20 cellular contexts compared by ENCODE assay signal in genomic region chr12:14782756-14783155, GRCh38. TPM values are rescaled to one million over a fixed set of nuclear protein-coding genes. Genes with fewer than 3 reads are reported as not detected.
"Had no signal": no experiment of that assay in that cellular context is flagged by ENCODE, and none has a peak within 500 bp of the region (broad histone marks: within the 10 kb centered on the region; RNA-seq: fewer than 3 reads in every experiment).

No MANE protein-coding gene starts in this region.

- H3K9me3 ChIP-seq: left ventricle myocardium inferior, testis had no signal

- H3K27me3 Mint-ChIP-seq: activated CD4-positive, alpha-beta memory T cell treated with anti-CD3 and anti-CD28 coated beads for 36 hours; activated naive CD8-positive, alpha-beta T cell; central memory CD8-positive, alpha-beta T cell; stimulated activated naive CD8-positive, alpha-beta T cell treated with anti-CD3 and anti-CD28 coated beads, Interleukin-15, amount 100 ng/mL, for 72 hours had no signal

- FAIRE-seq: kidney, urothelium cell line had no signal

- H3K27me3 ChIP-seq: testis had no signal

- H3K4me3 ChIP-seq: left ventricle myocardium inferior, testis had no signal

- H3K27ac Mint-ChIP-seq: activated CD4-positive, alpha-beta memory T cell treated with anti-CD3 and anti-CD28 coated beads for 36 hours; activated naive CD8-positive, alpha-beta T cell; stimulated activated naive CD8-positive, alpha-beta T cell treated with anti-CD3 and anti-CD28 coated beads, Interleukin-15, amount 100 ng/mL, for 72 hours had no signal

- DNase-seq: activated CD4-positive, alpha-beta memory T cell treated with anti-CD3 and anti-CD28 coated beads for 36 hours; activated CD4-positive, alpha-beta T cell treated with anti-CD3 and anti-CD28 coated beads for 1 hour; activated effector memory CD4-positive, alpha-beta T cell treated with anti-CD3 and anti-CD28 coated beads, Interleukin-2, amount 50 U/mL, for 16 hours; activated T-cell treated with anti-CD3 and anti-CD28 coated beads, Interleukin-2, amount 50 U/mL, for 4 hours; amygdala; cortex of kidney; effector CD8-positive, alpha-beta T cell; kidney; left ventricle myocardium inferior; mesendoderm; retina; stimulated activated CD4-positive, alpha-beta T cell treated with anti-CD3 and anti-CD28 coated beads, Interleukin-15, amount 100 ng/mL, for 24 hours; stimulated activated CD4-positive, alpha-beta T cell treated with anti-CD3 and anti-CD28 coated beads, Interleukin-4, amount 100 ng/mL, for 24 hours; stimulated activated naive CD8-positive, alpha-beta T cell treated with anti-CD3 and anti-CD28 coated beads, Interleukin-15, amount 100 ng/mL, for 72 hours; testis had no signal

- H3K27ac ChIP-seq: left ventricle myocardium inferior, parathyroid adenoma, testis had no signal

- H3K4me1 Mint-ChIP-seq: brain had no signal

- H3K4me1 ChIP-seq: parathyroid adenoma, testis had no signal

- H3K4me3 Mint-ChIP-seq: activated CD4-positive, alpha-beta memory T cell treated with anti-CD3 and anti-CD28 coated beads for 36 hours; activated naive CD8-positive, alpha-beta T cell; activated T-cell treated with anti-CD3 and anti-CD28 coated beads, Interleukin-2, amount 50 U/mL, for 4 hours; brain; central memory CD8-positive, alpha-beta T cell; stimulated activated naive CD8-positive, alpha-beta T cell treated with anti-CD3 and anti-CD28 coated beads, Interleukin-15, amount 100 ng/mL, for 72 hours had no signal

- H3K9me3 Mint-ChIP-seq: activated CD4-positive, alpha-beta memory T cell treated with anti-CD3 and anti-CD28 coated beads for 36 hours; activated T-cell treated with anti-CD3 and anti-CD28 coated beads, Interleukin-2, amount 50 U/mL, for 4 hours; brain; central memory CD8-positive, alpha-beta T cell; stimulated activated naive CD8-positive, alpha-beta T cell treated with anti-CD3 and anti-CD28 coated beads, Interleukin-15, amount 100 ng/mL, for 72 hours had no signal

- ATAC-seq: activated T-cell treated with anti-CD3 and anti-CD28 coated beads, Interleukin-2, amount 50 U/mL, for 4 hours; stimulated activated naive CD8-positive, alpha-beta T cell treated with anti-CD3 and anti-CD28 coated beads, Interleukin-15, amount 100 ng/mL, for 72 hours had no signal

RNA-seq across cellular contexts. Expression of gene SMCO3, which starts 31.2 kb away (rescaled TPM):
- total RNA-seq: activated CD4-positive, alpha-beta memory T cell treated with anti-CD3 and anti-CD28 coated beads for 36 hours; activated T-cell treated with anti-CD3 and anti-CD28 coated beads, Interleukin-2, amount 50 U/mL, for 4 hours had no signal
